Comparison of ENCODE assay signal across 1 cellular context in genomic region chr10:118752401-118752800, GRCh38.
TF ChIP-seq lines count a peak whose summit lies in the region.

No MANE protein-coding gene starts in this region.

TF ChIP-seq in HCT116, 20 proteins besides CTCF, POLR2A, EP300 and RAD21:
- TF ChIP-seq ZFX (IDR thresholded peaks at IDR 0.05) = no peak
